In the genomic region with DNA sequence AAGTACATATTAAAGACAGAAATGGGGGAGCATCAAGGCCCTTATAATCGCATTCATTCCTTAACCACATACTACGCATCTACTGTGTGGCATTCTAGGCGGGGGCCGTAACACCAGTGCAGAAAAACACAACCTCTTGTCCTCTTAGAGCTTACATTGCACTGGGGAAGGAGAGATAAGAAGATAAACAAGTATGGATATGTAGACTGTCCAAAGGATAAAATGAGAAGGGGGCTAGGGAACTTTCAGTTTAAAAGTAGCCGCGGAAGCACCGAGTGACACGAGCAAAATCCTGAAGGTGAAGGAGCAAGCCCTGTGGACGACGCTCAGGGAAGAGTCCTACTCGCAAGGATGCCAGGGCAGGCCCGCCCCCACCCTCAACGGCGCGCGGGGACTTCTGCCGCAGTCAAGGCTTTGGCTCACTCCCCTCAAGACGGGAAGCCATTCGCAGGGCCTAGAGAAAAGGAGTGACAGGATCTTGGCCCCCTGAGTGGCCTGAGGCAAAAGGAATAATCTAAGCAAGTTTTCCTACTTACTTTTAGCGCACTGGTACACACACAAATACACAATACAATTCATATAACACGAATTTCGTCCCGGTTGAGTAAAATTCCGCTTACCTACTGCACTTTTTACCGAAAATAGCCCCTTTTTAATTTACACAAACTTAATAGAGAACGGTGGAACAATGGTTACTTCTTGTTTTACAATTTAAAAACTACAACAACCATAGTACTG, we compare ENCODE assay signal across 8 cellular contexts. TPM values are rescaled to one million over a fixed set of nuclear protein-coding genes. Genes with fewer than 3 reads are reported as not detected.
DNase-seq lines count a peak whose midpoint lies in the region; ATAC-seq and TF ChIP-seq lines count a peak whose summit lies in the region.

No MANE protein-coding gene starts in this region.

- H3K36me3 ChIP-seq in mesodermal cell (ENCODE audit: control insufficient read depth, insufficient read depth, low read length), result no peaks in the 10 kb centered on the region

- ATAC-seq in GM18505 (IDR thresholded peaks at IDR 0.05; ENCODE audit: unreplicated experiment), result no peak
- ATAC-seq in activated CD8-positive, alpha-beta T cell treated with anti-CD3 and anti-CD28 coated beads, Interleukin-2, amount 10 ng/mL, durations not matched to agents 7 days and 5 days, result peak; percentile 17
- peak; percentile 13 for ATAC-seq in effector memory CD8-positive, alpha-beta T cell (replicated peaks)
- ATAC-seq in HG03025 (IDR thresholded peaks at IDR 0.05; ENCODE audit: low FRiP score, unreplicated experiment), result no peak

- POLR2A ChIA-PET in activated CD8-positive, alpha-beta T cell treated with anti-CD3 and anti-CD28 coated beads, Interleukin-2, amount 10 ng/mL, durations not matched to agents 7 days and 5 days (lab: Charles Lee), result interaction anchor here (0.6 to 1.8 kb wide), 6 partner anchors 9 to 496 kb away, joined by 3 to 10 read pairs (median 4); a partner anchor contains a TSS

- H3K4me3 Mint-ChIP-seq in activated CD8-positive, alpha-beta T cell treated with anti-CD3 and anti-CD28 coated beads, Interleukin-2, amount 10 ng/mL, durations not matched to agents 7 days and 5 days, result peak overlapping the region; percentile 87
- H3K4me3 Mint-ChIP-seq in effector memory CD8-positive, alpha-beta T cell, result peak overlapping the region; percentile 96 to 97

- DNase-seq in NCI-H345 (lab: John Stamatoyannopoulos, UW), result peak; percentile 32
- DNase-seq in activated CD8-positive, alpha-beta T cell treated with anti-CD3 and anti-CD28 coated beads, Interleukin-2, amount 10 ng/mL, durations not matched to agents 7 days and 5 days, result peak; percentile 56
- DNase-seq in effector memory CD8-positive, alpha-beta T cell, result peak; percentile 11 to 39 (median 26)
- DNase-seq in stimulated activated CD8-positive, alpha-beta memory T cell treated with anti-CD3 and anti-CD28 coated beads, Interleukin-7, amount 100 ng/mL, for 24 hours (ENCODE audit: low read depth), result peak; percentile 20

- H3K27ac ChIP-seq in 22Rv1, result peak overlapping the region; percentile 87
- peak overlapping the region; percentile 86 for H3K27ac ChIP-seq in mesodermal cell (ENCODE audit: low read depth, low read length, severe bottlenecking)

- H3K4me3 ChIP-seq in mesodermal cell (ENCODE audit: extremely low read depth, insufficient read depth, low read length, poor library complexity, severe bottlenecking), result peak overlapping the region; percentile 94

- no peaks in the 10 kb centered on the region for H3K27me3 Mint-ChIP-seq in activated CD8-positive, alpha-beta T cell treated with anti-CD3 and anti-CD28 coated beads, Interleukin-2, amount 10 ng/mL, durations not matched to agents 7 days and 5 days (ENCODE audit: low read depth)
- no peaks in the 10 kb centered on the region for H3K27me3 Mint-ChIP-seq in effector memory CD8-positive, alpha-beta T cell

- H3K4me1 Mint-ChIP-seq in activated CD8-positive, alpha-beta T cell treated with anti-CD3 and anti-CD28 coated beads, Interleukin-2, amount 10 ng/mL, durations not matched to agents 7 days and 5 days (ENCODE audit: low read depth), result peaks cover 35% of the 10 kb centered on the region
- peaks cover 23 to 40% of the 10 kb centered on the region in 2 donors for H3K4me1 Mint-ChIP-seq in effector memory CD8-positive, alpha-beta T cell (ENCODE audit: low read depth in 2 of 2)

- no peaks in the 10 kb centered on the region for H3K9me3 Mint-ChIP-seq in activated CD8-positive, alpha-beta T cell treated with anti-CD3 and anti-CD28 coated beads, Interleukin-2, amount 10 ng/mL, durations not matched to agents 7 days and 5 days (ENCODE audit: insufficient read depth)
- H3K9me3 Mint-ChIP-seq in effector memory CD8-positive, alpha-beta T cell, result no peaks in the 10 kb centered on the region

- peaks cover 4% of the 10 kb centered on the region for H3K4me1 ChIP-seq in mesodermal cell (ENCODE audit: control insufficient read depth, insufficient read depth, low read length, poor library complexity, severe bottlenecking)

- WGBS in mesodermal cell (ENCODE audit: insufficient coverage in 2 of 2), 2 experiments, result 0 to 1% methylated on average over 10 to 17 of the region's 26 CpGs

- TF ChIP-seq POLR2A in GM18505 (IDR thresholded peaks at IDR 0.05; ENCODE audit: borderline replicate concordance, extremely low read depth, insufficient read depth, insufficient read length), result peak; percentile 28

- no peak for TF ChIP-seq CTCF in 22Rv1 (IDR thresholded peaks at IDR 0.05)

- no peaks in the 10 kb centered on the region for H3K9me3 ChIP-seq in mesodermal cell (ENCODE audit: control insufficient read depth, low read length)

- CTCF ChIA-PET in activated CD8-positive, alpha-beta T cell treated with anti-CD3 and anti-CD28 coated beads, Interleukin-2, amount 10 ng/mL, durations not matched to agents 7 days and 5 days (lab: Charles Lee), result interaction anchor here (1.1 to 2.0 kb wide), 3 partner anchors 135 to 496 kb away, joined by 4 to 6 read pairs (median 5); a partner anchor contains a TSS

- peaks cover 25% of the 10 kb centered on the region for H3K36me3 Mint-ChIP-seq in activated CD8-positive, alpha-beta T cell treated with anti-CD3 and anti-CD28 coated beads, Interleukin-2, amount 10 ng/mL, durations not matched to agents 7 days and 5 days (ENCODE audit: low read depth)
- H3K36me3 Mint-ChIP-seq in effector memory CD8-positive, alpha-beta T cell (ENCODE audit: insufficient read depth), result peaks cover 39% of the 10 kb centered on the region

- peak overlapping the region; percentile 95 for H3K27ac Mint-ChIP-seq in activated CD8-positive, alpha-beta T cell treated with anti-CD3 and anti-CD28 coated beads, Interleukin-2, amount 10 ng/mL, durations not matched to agents 7 days and 5 days
- peak overlapping the region; percentile 97 to 98 for H3K27ac Mint-ChIP-seq in effector memory CD8-positive, alpha-beta T cell

RNA-seq across cellular contexts. Expression of a gene that starts 1.3 kb away (rescaled TPM):
- total RNA-seq in activated CD8-positive, alpha-beta T cell treated with anti-CD3 and anti-CD28 coated beads, Interleukin-2, amount 10 ng/mL, durations not matched to agents 7 days and 5 days, result 10 to 100 TPM; 54.1 to 55.9 TPM
- polyA plus RNA-seq in mesodermal cell (2013, experiment 1 of 2), result 49.0 TPM
- 39.9 TPM for polyA plus RNA-seq in mesodermal cell (2013, experiment 2 of 2)

Comparison
In these comparisons a context has a peak if more than half of its experiments do, and no peak if none do; other contexts are left out.
1. ATAC-seq: peak in activated CD8-positive, alpha-beta T cell treated with anti-CD3 and anti-CD28 coated beads, Interleukin-2, amount 10 ng/mL, durations not matched to agents 7 days and 5 days (single experiment) and effector memory CD8-positive, alpha-beta T cell (single experiment); none in GM18505 (single experiment) and HG03025 (single experiment).
2. Peak in every context shown above with its lines, with median percentiles within 50 percentile points of each other: DNase-seq.